ENCODE assay signal across 24 cellular contexts in genomic region chr9:116039893-116040292, GRCh38.
"Had no signal": no experiment of that assay in that cellular context is flagged by ENCODE, and none has a peak within 500 bp of the region (broad histone marks: within the 10 kb centered on the region; RNA-seq: fewer than 3 reads in every experiment).

No MANE protein-coding gene starts in this region.

- DNase-seq: KBM-7, MG63, NCI-H1092, NCI-H1105 treated with DMSO at 0.1 percent for 48 hours, NCI-H1417 treated with DMSO at 0.1 percent for 48 hours, NCI-H146, NCI-H1694 treated with DMSO at 0.1 percent for 48 hours, NCI-H1930, NCI-H2081, NCI-H2107, NCI-H2171, NCI-H226, NCI-H446, NCI-H510A, NCI-H524 treated with DMSO at 0.1 percent for 48 hours, NCI-H774, Right ventricle myocardium superior, RPMI8226, SIG-M5 had no signal

- H3K27ac ChIP-seq: HL-60, SJSA1, SK-N-MC had no signal

- H3K9me3 ChIP-seq: MG63, SJSA1 had no signal

- H3K36me3 ChIP-seq: MG63, SJSA1 had no signal

- H3K4me1 ChIP-seq: SJSA1 had no signal

- H3K4me3 ChIP-seq: MG63, SJSA1, SK-N-MC had no signal

- H3K27me3 ChIP-seq: MG63, SJSA1 had no signal

- FAIRE-seq: HTR-8/SVneo, RCC 7860 had no signal
